In genomic region chr1:110407260-110408210, GRCh38 we compare ENCODE assay signal across 8 cellular contexts. TPM values are rescaled to one million over a fixed set of nuclear protein-coding genes. Genes with fewer than 3 reads are reported as not detected.
DNase-seq lines count a peak whose midpoint lies in the region; ATAC-seq and TF ChIP-seq lines count a peak whose summit lies in the region.

TSS of gene LAMTOR5 (minus strand) at chr1:110407694. CDS start at chr1:110407620, 74 bp downstream.

- 0 to 1% methylated on average over 76 of the region's 76 CpGs for WGBS in aorta, 2 donors

- H3K9ac ChIP-seq in rectal smooth muscle tissue (ENCODE audit: low read length), result peak within 1 kb of the TSS; percentile 87

- H3K4me3 ChIP-seq in astrocyte of the cerebellum (ENCODE audit: low read depth, low read length) (peak within 1 kb of the TSS; percentile 79), rectal smooth muscle tissue (ENCODE audit: low read length) (peak within 1 kb of the TSS; percentile 95), aorta (ENCODE audit: low read length in 2 of 2) (peak within 1 kb of the TSS; percentile 81 to 82)

- TF ChIP-seq CTCF in astrocyte of the cerebellum (IDR thresholded peaks at IDR 0.05; ENCODE audit: low read depth, low read length, missing control alignments), result no peak

- peak; percentile 54 for DNase-seq in NCI-H187 treated with DMSO at 0.1 percent for 48 hours (lab: John Stamatoyannopoulos, UW)
- DNase-seq in T-helper 22 cell (ENCODE audit: low read depth), result peak; percentile 82
- peak; percentile 78 for DNase-seq in astrocyte of the cerebellum (ENCODE audit: low read depth)
- DNase-seq in hepatic stellate cell (ENCODE audit: low spot score), result peak; percentile 87
- peak; percentile 96 to 98 for DNase-seq in aorta

- H3K27me3 ChIP-seq in rectal smooth muscle tissue (ENCODE audit: control insufficient read depth, insufficient read depth, low read length), result no peaks in the 10 kb centered on the region
- no peaks in the 10 kb centered on the region for H3K27me3 ChIP-seq in aorta (ENCODE audit: control insufficient read depth in 1 of 2, insufficient read depth in 2 of 2, low read length in 1 of 2)

- H3K36me3 ChIP-seq in rectal smooth muscle tissue (ENCODE audit: control insufficient read depth, insufficient read depth, low read length) (peaks cover under 1% of the 10 kb centered on the region), aorta (ENCODE audit: control insufficient read depth in 1 of 2, insufficient read depth in 2 of 2, low read length in 1 of 2) (peaks cover 0 to under 1% of the 10 kb centered on the region in 2 donors)

- in situ Hi-C loops in astrocyte of the cerebellum (cut with HindIII; ENCODE audit: low sequenced_read_pairs), result no loop called here

- H3K27ac ChIP-seq in rectal smooth muscle tissue (ENCODE audit: low read depth, low read length) (peak within 1 kb of the TSS; percentile 95), aorta (ENCODE audit: low read depth in 1 of 2, low read length in 2 of 2) (peak within 1 kb of the TSS; percentile 47 to 81)

- H3K4me1 ChIP-seq in rectal smooth muscle tissue (ENCODE audit: control insufficient read depth, insufficient read depth, low read length) (peaks cover 3% of the 10 kb centered on the region), aorta (ENCODE audit: control insufficient read depth in 1 of 2, insufficient read depth in 2 of 2, low read length in 2 of 2) (no peaks in the 10 kb centered on the region)

- intact Hi-C loops in aorta (cut with DNase I), result loop anchor here (2.0 to 5.0 kb wide), 4 partner anchors 17 to 200 kb away; partner anchors contain the start of genes RBM15 (in 2 of the 2) and SLC16A4 (in 1 of the 2)

- ATAC-seq in GM18499 (IDR thresholded peaks at IDR 0.05; ENCODE audit: insufficient read depth, unreplicated experiment) (peak; percentile 78), HG02938 (IDR thresholded peaks at IDR 0.05; ENCODE audit: unreplicated experiment) (peak; percentile 86), aorta (ENCODE audit: low FRiP score) (peak; percentile 97)

- H3K9me3 ChIP-seq in aorta (ENCODE audit: control insufficient read depth, low read length), result no peaks in the 10 kb centered on the region

RNA-seq across cellular contexts. Expression of gene LAMTOR5, which starts in this region (rescaled TPM):
- total RNA-seq in aorta, result 10 to 100 TPM; 73.6 to 77.6 TPM
- polyA plus RNA-seq in aorta, result 100 to 1,000 TPM; 176 to 329 TPM

Comparison
In these comparisons a context has a peak if more than half of its experiments do, and no peak if none do; other contexts are left out.
1. Peak in every context shown above with its lines: DNase-seq, ATAC-seq, H3K4me3 ChIP-seq and H3K27ac ChIP-seq.